Comparison of ENCODE assay signal across 21 cellular contexts in genomic region chr7:140526901-140527664, GRCh38. TPM values are rescaled to one million over a fixed set of nuclear protein-coding genes. Genes with fewer than 3 reads are reported as not detected.
DNase-seq lines count a peak whose midpoint lies in the region; ATAC-seq and TF ChIP-seq lines count a peak whose summit lies in the region.
"Had no signal": no experiment of that assay in that cellular context is flagged by ENCODE, and none has a peak within 500 bp of the region (broad histone marks: within the 10 kb centered on the region; RNA-seq: fewer than 3 reads in every experiment).

No MANE protein-coding gene starts in this region.

- H2AFZ ChIP-seq in GM23338, result no peak overlapping the region
- H2AFZ ChIP-seq: GM23248 had no signal

- no peaks in the 10 kb centered on the region for H3K4me1 ChIP-seq in GM23338 (ENCODE audit: insufficient read depth)
- H3K4me1 ChIP-seq in RWPE2 (ENCODE audit: insufficient read depth, poor library complexity, severe bottlenecking), result peaks cover 10% of the 10 kb centered on the region
- H3K4me1 ChIP-seq in gastroesophageal sphincter, result peaks cover 0 to 43% (median 0%) of the 10 kb centered on the region in 3 donors

- no peak overlapping the region for H3K4me3 Mint-ChIP-seq in GM23338
- H3K4me3 Mint-ChIP-seq: T-helper 2 cell treated with Interferon-gamma antibody and Interleukin-4, amounts not matched to agents 5 μg/mL and 100 μg/mL, for 36 hours had no signal

- H3K27me3 ChIP-seq in GM23338 (ENCODE audit: insufficient read depth) (no peaks in the 10 kb centered on the region), RWPE2 (ENCODE audit: insufficient read depth, poor library complexity, severe bottlenecking) (no peaks in the 10 kb centered on the region), gastroesophageal sphincter (no peaks in the 10 kb centered on the region)
- H3K27me3 ChIP-seq: BLaER1 had no signal

- peak in 1 of 2 donors; percentile 16 for TF ChIP-seq POLR2A in gastroesophageal sphincter (IDR thresholded peaks at IDR 0.05)

- ATAC-seq in GM23338 (peak; percentile 54), RWPE2 (ENCODE audit: low read depth) (0 out of 3 replicates have a peak, but pooled peaks have one; percentile 9), gastroesophageal sphincter (peak; percentile 68), HG03378 (IDR thresholded peaks at IDR 0.05; ENCODE audit: unreplicated experiment) (no peak)
- ATAC-seq: naive thymus-derived CD4-positive, alpha-beta T cell had no signal

- H3K4me1 Mint-ChIP-seq in GM23338, result peaks cover 8% of the 10 kb centered on the region; the same call in 2 of the 3 replicates

- no peaks in the 10 kb centered on the region for H3K9me3 ChIP-seq in RWPE2 (ENCODE audit: severe bottlenecking)
- no peaks in the 10 kb centered on the region for H3K9me3 ChIP-seq in gastroesophageal sphincter
- H3K9me3 ChIP-seq: BLaER1, esophagus squamous epithelium had no signal

- no peaks in the 10 kb centered on the region for H3K36me3 ChIP-seq in GM23338 (ENCODE audit: insufficient read depth)
- H3K36me3 ChIP-seq in RWPE2 (ENCODE audit: low read depth), result no peaks in the 10 kb centered on the region
- H3K36me3 ChIP-seq in gastroesophageal sphincter, result peaks cover 0 to 45% of the 10 kb centered on the region in 2 donors
- H3K36me3 ChIP-seq: BLaER1, esophagus squamous epithelium had no signal

- DNase-seq in GM23338 (ENCODE audit: low spot score) (no peak), RWPE2 (ENCODE audit: low spot score) (no peak), renal cortical epithelial cell (ENCODE audit: low read depth) (peak; percentile 19), foreskin melanocyte (no peak), Ammon's horn (ENCODE audit: low spot score) (no peak)
- DNase-seq: activated CD8-positive, alpha-beta memory T cell treated with anti-CD3 and anti-CD28 coated beads for 24 hours; esophagus squamous epithelium; GM23248; islet precursor cell; KBM-7; mammary epithelial cell; MV-4-11; naive thymus-derived CD4-positive, alpha-beta T cell; NCI-H187 treated with DMSO at 0.1 percent for 48 hours; NCI-H524; SIG-M5; stimulated activated CD4-positive, alpha-beta T cell treated with anti-CD3 and anti-CD28 coated beads, Interleukin-12 subunit alpha, Interleukin-12 subunit beta, amount 100 ng/mL, for 4 hours had no signal

- H3K4me3 ChIP-seq in GM23338 (no peak overlapping the region), RWPE2 (ENCODE audit: severe bottlenecking) (no peak overlapping the region), gastroesophageal sphincter (peak overlapping the region in 1 of 2 donors; percentile 38)
- H3K4me3 ChIP-seq: BLaER1, esophagus squamous epithelium, GM23248 had no signal

- no peak overlapping the region for H3K27ac ChIP-seq in GM23338 (ENCODE audit: low read depth)
- H3K27ac ChIP-seq in RWPE2 (ENCODE audit: poor library complexity, severe bottlenecking), result no peak overlapping the region
- peak overlapping the region; percentile 35 to 85 (median 77) for H3K27ac ChIP-seq in gastroesophageal sphincter
- H3K27ac ChIP-seq: BLaER1, GM23248 had no signal

- 58 to 64% methylated on average over 3 to 8 of the region's 28 CpGs for WGBS in gastroesophageal sphincter (ENCODE audit: low coverage in 1 of 2), 2 donors

- H3K79me2 ChIP-seq in GM23338 (replicated peaks; ENCODE audit: insufficient read depth), result no peaks in the 10 kb centered on the region

- TF ChIP-seq EP300 in gastroesophageal sphincter (IDR thresholded peaks at IDR 0.05), result no peak

- H3K27ac Mint-ChIP-seq in GM23338, result 0 out of 2 replicates have a peak overlapping the region, but pooled peaks have one; percentile 0
- H3K27ac Mint-ChIP-seq: T-helper 2 cell treated with Interferon-gamma antibody and Interleukin-4, amounts not matched to agents 5 μg/mL and 100 μg/mL, for 36 hours had no signal

- H3F3A ChIP-seq in GM23338 (replicated peaks; ENCODE audit: low read depth), result no peaks in the 10 kb centered on the region

- peaks cover 2% of the 10 kb centered on the region for H3K27me3 Mint-ChIP-seq in GM23338 (ENCODE audit: insufficient read depth, low read depth, poor library complexity)

- no peaks in the 10 kb centered on the region for H3K36me3 Mint-ChIP-seq in GM23338 (ENCODE audit: low read depth)
- H3K36me3 Mint-ChIP-seq: naive thymus-derived CD4-positive, alpha-beta T cell had no signal

- H4K20me1 ChIP-seq in GM23338 (replicated peaks; ENCODE audit: insufficient read depth), result no peaks in the 10 kb centered on the region
- H4K20me1 ChIP-seq: BLaER1 had no signal

- no peaks in the 10 kb centered on the region; the same call in 2 of the 3 replicates for H3K9me3 Mint-ChIP-seq in GM23338
- H3K9me3 Mint-ChIP-seq: naive thymus-derived CD4-positive, alpha-beta T cell; T-helper 2 cell treated with Interferon-gamma antibody and Interleukin-4, amounts not matched to agents 5 μg/mL and 100 μg/mL, for 36 hours had no signal

- no peak overlapping the region for H3K4me2 ChIP-seq in GM23338

- TF ChIP-seq CTCF in GM23338 (conservative IDR thresholded peaks at IDR 0.05; ENCODE audit: low read depth in 2 of 2), result peak in 1 of 2 experiments; percentile 15; a peak in 1 of 4 replicates
- no peak for TF ChIP-seq CTCF in RWPE2 (IDR thresholded peaks at IDR 0.05; ENCODE audit: poor library complexity, severe bottlenecking)
- no peak for TF ChIP-seq CTCF in gastroesophageal sphincter (IDR thresholded peaks at IDR 0.05)

- H3K9me2 ChIP-seq in GM23338 (ENCODE audit: insufficient read depth), result peaks cover 4% of the 10 kb centered on the region; the same call in 1 of the 2 replicates

TF ChIP-seq in GM23338, 12 proteins besides CTCF, POLR2A, EP300 and RAD21:
- TF ChIP-seq REST (IDR thresholded peaks at IDR 0.05; ENCODE audit: unreplicated experiment) (no peak), NANOG (IDR thresholded peaks at IDR 0.05; ENCODE audit: borderline replicate concordance) (no peak), EZH2 (IDR thresholded peaks at IDR 0.05; ENCODE audit: low read depth, unreplicated experiment) (no peak), STAT1 (IDR thresholded peaks at IDR 0.05; ENCODE audit: unreplicated experiment) (no peak), ZNF114 (CRISPR knock-in tag; IDR thresholded peaks at IDR 0.05) (no peak), JUNB (IDR thresholded peaks at IDR 0.05; ENCODE audit: unreplicated experiment) (no peak), ETS1 (IDR thresholded peaks at IDR 0.05) (no peak), EZH2phosphoT487 (IDR thresholded peaks at IDR 0.05; ENCODE audit: unreplicated experiment) (no peak), ZNF331 (CRISPR knock-in tag; IDR thresholded peaks at IDR 0.05; ENCODE audit: low read depth) (no peak)
TF ChIP-seq in GM23338: peak in this region for 0.

RNA-seq across cellular contexts. Expression of gene MKRN1, which starts 47.8 kb away (rescaled TPM):
- total RNA-seq in GM23338 (2014; rRNA removed; shearing (Covaris generic)), result 86.8 and 102 TPM in 2 replicates
- 63.5 and 65.0 TPM in 2 replicates for polyA plus RNA-seq in GM23338 (2016; fragmentation: Nextera tagmentation; extraction: Ambion mirVana)
- total RNA-seq in gastroesophageal sphincter, result 100 to 1,000 TPM in 1 of 4 donors, 10 to 100 TPM in 3; 66.6 to 122 (median 87.5) TPM
- 76.6 and 119 TPM in 2 replicates for total RNA-seq in renal cortical epithelial cell

Comparison
In these comparisons a context has a peak if more than half of its experiments do, and no peak if none do; other contexts are left out.
1. H3K27ac ChIP-seq: peak in gastroesophageal sphincter (4 of 4); none in GM23338 (single experiment) and RWPE2 (single experiment).